Comparison of ENCODE assay signal across 34 cellular contexts in genomic region chr1:79550402-79550801, GRCh38.
"Had no signal": no experiment of that assay in that cellular context is flagged by ENCODE, and none has a peak within 500 bp of the region (broad histone marks: within the 10 kb centered on the region; RNA-seq: fewer than 3 reads in every experiment).

No MANE protein-coding gene starts in this region.

- H3K4me2 ChIP-seq: KMS-11 had no signal

- H3K36me3 ChIP-seq: MG63 had no signal

- H3K27ac ChIP-seq: KMS-11 had no signal

- H3K4me3 ChIP-seq: MG63 had no signal

- H3K9me3 ChIP-seq: MG63 had no signal

- H3K9ac ChIP-seq: KMS-11 had no signal

- H3K27me3 ChIP-seq: MG63 had no signal

- DNase-seq: Karpas-422, Kasumi-1, MG63, MM.1S, MV-4-11, NCI-H1048, NCI-H1092, NCI-H1092 treated with DMSO at 0.1 percent for 48 hours, NCI-H1105, NCI-H1105 treated with DMSO at 0.1 percent for 48 hours, NCI-H1417, NCI-H1417 treated with DMSO at 0.1 percent for 48 hours, NCI-H1436, NCI-H1436 treated with DMSO at 0.1 percent for 48 hours, NCI-H146, NCI-H1694, NCI-H1694 treated with DMSO at 0.1 percent for 48 hours, NCI-H187, NCI-H187 treated with DMSO at 0.1 percent for 48 hours, NCI-H1930, NCI-H2029, NCI-H2029 treated with DMSO at 0.1 percent for 48 hours, NCI-H2081, NCI-H2081 treated with DMSO at 0.1 percent for 48 hours, NCI-H2107, NCI-H2171, NCI-H2171 treated with DMSO at 0.1 percent for 48 hours, NCI-H2227 treated with DMSO at 0.1 percent for 48 hours, NCI-H226, NCI-H345, NCI-H446, NCI-H446 treated with DMSO at 0.1 percent for 48 hours, NCI-H510A had no signal
